Comparison of ENCODE assay signal across 8 cellular contexts in the genomic region with DNA sequence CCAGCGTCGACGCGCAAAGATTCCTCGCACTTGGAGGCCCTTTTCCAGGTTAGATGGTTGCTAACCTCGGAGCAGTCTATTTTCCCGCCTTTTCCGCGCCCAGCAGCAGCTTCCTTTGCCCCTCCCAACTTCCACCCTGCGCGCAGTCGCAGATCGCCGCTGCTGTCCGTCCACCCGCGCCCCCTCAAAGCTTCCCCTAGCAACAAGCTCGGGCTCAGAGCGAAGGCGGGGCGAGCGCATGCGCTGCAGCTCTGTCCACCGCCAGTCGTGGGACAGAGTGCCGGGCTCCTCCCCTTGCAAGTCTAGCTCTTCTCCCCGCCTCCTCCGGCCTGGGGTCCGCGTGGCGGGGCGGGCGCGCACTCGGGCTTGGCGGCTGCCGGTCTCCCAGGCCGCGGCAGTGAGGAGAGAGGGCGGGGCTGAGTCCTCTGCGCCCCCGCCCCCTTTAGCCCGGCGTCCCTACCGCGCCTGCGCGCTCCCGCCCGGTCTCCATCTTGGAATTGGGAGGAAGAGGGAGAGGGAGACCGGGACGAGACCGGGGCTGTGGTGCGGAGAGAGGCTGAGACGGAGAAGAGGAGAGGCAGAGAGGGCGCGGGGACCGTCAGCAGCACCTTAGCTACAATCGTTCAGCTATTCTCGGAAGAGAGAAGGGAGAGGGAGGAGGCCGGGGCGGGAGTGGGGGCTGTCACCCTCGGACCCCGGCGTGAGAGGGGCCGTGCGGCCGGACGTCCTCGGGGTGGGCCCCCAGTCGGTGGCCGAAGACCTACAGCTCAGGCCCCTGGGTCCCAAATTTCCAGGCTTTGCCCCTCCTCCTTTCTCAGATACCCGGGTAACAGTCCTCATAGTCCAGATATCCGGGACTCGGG. TPM values are rescaled to one million over a fixed set of nuclear protein-coding genes. Genes with fewer than 3 reads are reported as not detected.
DNase-seq lines count a peak whose midpoint lies in the region; ATAC-seq and TF ChIP-seq lines count a peak whose summit lies in the region.

A gene (plus strand): TSS at position 485 of the 863 bp plus-strand sequence. CDS start 3,905 bp downstream, outside the sequence.

- DNase-seq in CD1c-positive myeloid dendritic cell (ENCODE audit: extremely low spot score) = peak; percentile 99
- DNase-seq in NCI-H774 (lab: John Stamatoyannopoulos, UW) = peak; percentile 97
- peak; percentile 93 to 94 for DNase-seq in activated CD4-positive, alpha-beta T cell treated with anti-CD3 and anti-CD28 coated beads, Interleukin-2, amount 50 U/mL, for 24 hours (ENCODE audit: low read depth in 1 of 2, low spot score in 1 of 2)
- peak; percentile 98 for DNase-seq in dedifferentiated amniotic fluid mesenchymal stem cell (ENCODE audit: extremely low spot score)
- DNase-seq in left lung = peak; percentile 99 to 100
- peak; percentile 84 for DNase-seq in stimulated activated CD4-positive, alpha-beta T cell treated with anti-CD3 and anti-CD28 coated beads, Interleukin-2, amount 100 ng/mL, for 4 hours (ENCODE audit: low read depth)

- H3K9me3 ChIP-seq in left lung = no peaks in the 10 kb centered on the region

- H3K36me3 ChIP-seq in left lung = peaks cover 0 to 42% of the 10 kb centered on the region in 2 donors

- H3K4me3 ChIP-seq in left lung = peak within 1 kb of the TSS; percentile 81 to 97

- no peaks in the 10 kb centered on the region for H3K27me3 ChIP-seq in left lung

- ATAC-seq in GM19397 (IDR thresholded peaks at IDR 0.05; ENCODE audit: unreplicated experiment) (peak; percentile 97), HG03571 (IDR thresholded peaks at IDR 0.05; ENCODE audit: unreplicated experiment) (peak; percentile 72), left lung (peak; percentile 99)

- H3K4me1 ChIP-seq in left lung = peaks cover 29 to 45% of the 10 kb centered on the region in 2 donors

- TF ChIP-seq CTCF in left lung (IDR thresholded peaks at IDR 0.05) = no peak

- intact Hi-C loops in left lung (cut with DNase I) = no loop called here

- H3K27ac ChIP-seq in left lung = peak within 1 kb of the TSS; percentile 88 to 91

RNA-seq across cellular contexts. Expression of the gene that starts here (rescaled TPM):
- 10 to 100 TPM; 61.4 to 64.5 TPM for total RNA-seq in left lung

Comparison
In these comparisons a context has a peak if more than half of its experiments do, and no peak if none do; other contexts are left out.
1. Peak in every context shown above with its lines: DNase-seq, ATAC-seq, H3K4me3 ChIP-seq and H3K27ac ChIP-seq.